In the genomic region with DNA sequence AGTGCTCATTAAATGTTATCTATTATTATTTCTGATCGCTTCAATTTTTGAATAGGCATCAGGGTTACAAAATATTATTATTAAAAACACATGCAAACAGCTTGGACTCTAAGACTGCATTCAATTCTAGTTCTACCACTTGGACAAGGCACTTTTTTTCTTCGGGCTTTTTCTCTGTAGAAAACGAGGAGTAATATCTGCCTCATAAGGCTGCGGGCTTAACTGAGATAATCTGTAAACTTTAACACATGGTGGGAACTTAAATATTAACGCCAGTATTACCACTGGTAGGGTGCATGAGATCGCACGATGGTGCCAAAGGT, we compare ENCODE assay signal across 8 cellular contexts. TPM values are rescaled to one million over a fixed set of nuclear protein-coding genes. Genes with fewer than 3 reads are reported as not detected.
DNase-seq lines count a peak whose midpoint lies in the region; ATAC-seq and TF ChIP-seq lines count a peak whose summit lies in the region.

No MANE protein-coding gene starts in this region.

- H3K36me3 Mint-ChIP-seq in CD14-positive monocyte (no peaks in the 10 kb centered on the region), GM23338 (ENCODE audit: low read depth) (peaks cover under 1% of the 10 kb centered on the region; the same call in 1 of the 3 replicates), glutamatergic neuron (ENCODE audit: unreplicated experiment) (no peaks in the 10 kb centered on the region)

- no peak overlapping the region for H3K27ac ChIP-seq in GM23338 (ENCODE audit: low read depth)
- H3K27ac ChIP-seq in SJSA1: no peak overlapping the region
- peak overlapping the region; percentile 70 to 82 (median 78) for H3K27ac ChIP-seq in gastrocnemius medialis

- H3K4me1 Mint-ChIP-seq in CD14-positive monocyte (peaks cover 21% of the 10 kb centered on the region), GM23338 (peaks cover 14% of the 10 kb centered on the region), glutamatergic neuron (ENCODE audit: low read depth, unreplicated experiment) (peaks cover 9% of the 10 kb centered on the region)

- TF ChIP-seq POLR2A in gastrocnemius medialis (IDR thresholded peaks at IDR 0.05) (no peak), erythroblast (IDR thresholded peaks at IDR 0.05; ENCODE audit: low read length) (no peak)

- H3K4me3 Mint-ChIP-seq in CD14-positive monocyte (peak overlapping the region; percentile 94 to 98), GM23338 (peak overlapping the region; percentile 92), glutamatergic neuron (ENCODE audit: unreplicated experiment) (peak overlapping the region; percentile 88)

- no peaks in the 10 kb centered on the region for H3K9me3 ChIP-seq in SJSA1 (replicated peaks)
- H3K9me3 ChIP-seq in gastrocnemius medialis: no peaks in the 10 kb centered on the region

- no peak for DNase-seq in CD14-positive monocyte (ENCODE audit: low spot score)
- DNase-seq in GM23338 (ENCODE audit: low spot score): no peak
- no peak for DNase-seq in SJSA1 (ENCODE audit: low read depth in 1 of 2, low spot score in 2 of 2)
- no peak for DNase-seq in glutamatergic neuron
- no peak for DNase-seq in gastrocnemius medialis
- no peak for DNase-seq in NOMO-1 treated with DMSO at 0.1 percent for 48 hours (lab: John Stamatoyannopoulos, UW; ENCODE audit: unreplicated experiment)
- no peak for DNase-seq in GF-D8 (lab: John Stamatoyannopoulos, UW)
- no peak for DNase-seq in erythroblast (lab: John Stamatoyannopoulos, UW)

- in situ Hi-C loops in gastrocnemius medialis (cut with MboI; ENCODE audit: low sequenced_read_pairs in 4 of 4): loop anchor here in 2 of 4 donors (10.0 to 25.0 kb wide), 2 partner anchors 596 to 908 kb away; no protein-coding TSS in a partner anchor

- peaks cover under 1% of the 10 kb centered on the region; the same call in 1 of the 2 replicates for H3K36me3 ChIP-seq in GM23338 (ENCODE audit: insufficient read depth)
- H3K36me3 ChIP-seq in SJSA1: peaks cover 31% of the 10 kb centered on the region
- H3K36me3 ChIP-seq in gastrocnemius medialis: no peaks in the 10 kb centered on the region

- H3F3A ChIP-seq in GM23338 (replicated peaks; ENCODE audit: low read depth): no peaks in the 10 kb centered on the region

- H3K27ac Mint-ChIP-seq in CD14-positive monocyte (peak overlapping the region in 6 of 7 donors; percentile 63 to 95 (median 87)), GM23338 (peak overlapping the region; percentile 99), glutamatergic neuron (ENCODE audit: unreplicated experiment) (peak overlapping the region; percentile 56)

- intact Hi-C loops in CD14-positive monocyte (cut with micrococcal nuclease) (loop anchor here (2.0 to 5.0 kb wide), 4 partner anchors 54 to 596 kb away; a partner anchor contains a TSS), gastrocnemius medialis (cut with DNase I; ENCODE audit: low total_unique reads) (loop anchor here (2.0 to 10.0 kb wide), 5 partner anchors 278 to 1098 kb away; a partner anchor contains a TSS)

- no peaks in the 10 kb centered on the region for H3K9me2 ChIP-seq in GM23338 (ENCODE audit: insufficient read depth)

- H3K4me1 ChIP-seq in GM23338 (ENCODE audit: insufficient read depth) (no peaks in the 10 kb centered on the region), SJSA1 (replicated peaks) (peaks cover 12% of the 10 kb centered on the region), gastrocnemius medialis (peaks cover 0 to 4% of the 10 kb centered on the region in 2 donors)

- peak overlapping the region; percentile 45; the same call in 1 of the 2 replicates for H2AFZ ChIP-seq in GM23338

- H3K79me2 ChIP-seq in GM23338 (replicated peaks; ENCODE audit: insufficient read depth): peaks cover 43% of the 10 kb centered on the region

- ATAC-seq in GM23338 (peak; percentile 21), gastrocnemius medialis (no peak)

- H3K4me3 ChIP-seq in GM23338 (peak overlapping the region; percentile 96), SJSA1 (peak overlapping the region; percentile 68), gastrocnemius medialis (peak overlapping the region; percentile 63 to 98 (median 91))

- H3K27me3 Mint-ChIP-seq in CD14-positive monocyte (ENCODE audit: low read depth in 3 of 3) (peaks cover 0 to 12% (median 2%) of the 10 kb centered on the region in 3 donors), GM23338 (ENCODE audit: insufficient read depth, low read depth, poor library complexity) (peaks cover 8% of the 10 kb centered on the region), glutamatergic neuron (ENCODE audit: unreplicated experiment) (no peaks in the 10 kb centered on the region)

- H3K27me3 ChIP-seq in GM23338 (ENCODE audit: insufficient read depth) (no peaks in the 10 kb centered on the region), SJSA1 (replicated peaks) (no peaks in the 10 kb centered on the region), gastrocnemius medialis (no peaks in the 10 kb centered on the region)

- TF ChIP-seq CTCF in CD14-positive monocyte (IDR thresholded peaks at IDR 0.05) (no peak), GM23338 (conservative IDR thresholded peaks at IDR 0.05; ENCODE audit: low read depth in 2 of 2) (no peak), glutamatergic neuron (IDR thresholded peaks at IDR 0.05; ENCODE audit: partially characterized antibody, unreplicated experiment) (no peak), gastrocnemius medialis (IDR thresholded peaks at IDR 0.05 in 4 of 5, conservative IDR thresholded peaks at IDR 0.05 in 1 of 5) (no peak)

- no peaks in the 10 kb centered on the region for H4K20me1 ChIP-seq in GM23338 (replicated peaks; ENCODE audit: insufficient read depth)

- peak overlapping the region; percentile 96 for H3K4me2 ChIP-seq in GM23338

- H3K9me3 Mint-ChIP-seq in CD14-positive monocyte: no peaks in the 10 kb centered on the region
- no peaks in the 10 kb centered on the region for H3K9me3 Mint-ChIP-seq in GM23338
- no peaks in the 10 kb centered on the region for H3K9me3 Mint-ChIP-seq in glutamatergic neuron (ENCODE audit: unreplicated experiment)

TF ChIP-seq in GM23338, 12 proteins besides CTCF, POLR2A, EP300 and RAD21 (continues in another document):
- TF ChIP-seq EZH2 (IDR thresholded peaks at IDR 0.05; ENCODE audit: low read depth, unreplicated experiment): no peak
- TF ChIP-seq POLR2AphosphoS5 (IDR thresholded peaks at IDR 0.05; ENCODE audit: low read depth): no peak
- no peak for TF ChIP-seq JUNB (IDR thresholded peaks at IDR 0.05; ENCODE audit: unreplicated experiment)
- TF ChIP-seq CREB1 (CRISPR knock-in tag; IDR thresholded peaks at IDR 0.05; ENCODE audit: low read depth): no peak
- TF ChIP-seq NANOG (IDR thresholded peaks at IDR 0.05; ENCODE audit: borderline replicate concordance): no peak
- no peak for TF ChIP-seq ZNF331 (CRISPR knock-in tag; IDR thresholded peaks at IDR 0.05; ENCODE audit: low read depth)
- no peak for TF ChIP-seq EZH2phosphoT487 (IDR thresholded peaks at IDR 0.05; ENCODE audit: unreplicated experiment)
- TF ChIP-seq ZNF114 (CRISPR knock-in tag; IDR thresholded peaks at IDR 0.05): no peak

RNA-seq across cellular contexts. Expression of a gene that starts 0.5 kb away (rescaled TPM):
- polyA plus RNA-seq in CD14-positive monocyte: 1 to 10 TPM; 1.4 to 1.6 TPM
- 33.5 and 79.6 TPM in 2 replicates for total RNA-seq in GM23338 (2014; rRNA removed; shearing (Covaris generic))
- 62.6 and 76.9 TPM in 2 replicates for polyA plus RNA-seq in GM23338 (2016; fragmentation: Nextera tagmentation; extraction: Ambion mirVana)
- total RNA-seq in SJSA1 (2014; rRNA removed; shearing (Covaris generic)): 138 and 184 TPM in 2 replicates
- total RNA-seq in glutamatergic neuron (ENCODE audit: unreplicated experiment): 19.0 TPM
- total RNA-seq in gastrocnemius medialis: 1 to 10 TPM in 3 of 4 donors, under 1 TPM in 1; 0.78 to 4.6 (median 3.2) TPM

RNA-seq across cellular contexts. Expression of a gene that starts 54.0 kb away (rescaled TPM):
- polyA plus RNA-seq in CD14-positive monocyte: 100 to 1,000 TPM in 1 of 2 donors, 10 to 100 TPM in 1; 57.5 to 115 TPM
- 9.4 and 19.4 TPM in 2 replicates for total RNA-seq in GM23338 (2014; rRNA removed; shearing (Covaris generic))
- polyA plus RNA-seq in GM23338 (2016; fragmentation: Nextera tagmentation; extraction: Ambion mirVana): 3.7 and 5.5 TPM in 2 replicates
- 1.5 and 3.5 TPM in 2 replicates for total RNA-seq in SJSA1 (2014; rRNA removed; shearing (Covaris generic))
- 0.66 TPM for total RNA-seq in glutamatergic neuron (ENCODE audit: unreplicated experiment)
- 1 to 10 TPM in 3 of 4 donors, under 1 TPM in 1; 0.32 to 5.3 (median 2.7) TPM for total RNA-seq in gastrocnemius medialis

Comparison
In these comparisons a context has a peak if more than half of its experiments do, and no peak if none do; other contexts are left out.
1. H3K27ac ChIP-seq: peak in gastrocnemius medialis (4 of 4); none in GM23338 (single experiment) and SJSA1 (single experiment).
2. Peak in every context shown above with its lines, with median percentiles within 50 percentile points of each other: H3K27ac Mint-ChIP-seq, H3K4me3 Mint-ChIP-seq and H3K4me3 ChIP-seq.